Comparison of ENCODE assay signal across 17 cellular contexts in the genomic region with DNA sequence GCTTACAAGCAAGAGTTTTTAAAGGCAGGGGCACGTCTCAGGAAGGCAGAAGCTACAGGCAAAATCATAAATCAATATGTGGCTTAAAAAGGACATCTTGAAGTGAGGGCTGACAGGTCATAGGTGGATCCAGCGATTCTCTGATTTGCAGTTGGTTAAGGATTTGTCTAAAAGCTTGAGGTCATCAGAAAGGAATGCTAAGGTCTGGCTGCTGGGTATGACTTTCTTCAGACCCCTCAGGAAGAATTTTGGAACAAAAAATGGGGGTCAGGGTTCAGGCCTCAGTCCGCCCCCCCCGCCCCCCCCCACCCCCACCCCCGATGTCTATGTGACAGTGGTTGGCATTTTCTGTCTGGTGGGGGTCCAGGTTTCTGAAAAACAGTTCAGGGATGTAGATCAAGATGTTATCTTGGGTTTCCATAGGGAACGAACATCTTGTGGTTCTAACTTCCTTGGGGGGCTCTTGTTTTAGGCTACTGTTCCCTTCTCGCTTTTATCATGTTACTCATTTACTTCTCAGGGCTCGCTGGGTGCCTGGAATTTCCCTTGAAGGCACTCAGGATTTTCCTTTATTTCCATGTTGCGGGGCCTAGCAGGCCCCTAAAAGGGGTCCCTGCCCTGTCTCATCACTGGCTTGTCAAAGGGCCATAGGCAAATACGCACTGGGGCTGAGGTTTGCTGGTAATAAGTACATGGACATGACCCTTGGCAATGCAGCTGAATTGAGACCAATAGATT.
"Had no signal": no experiment of that assay in that cellular context is flagged by ENCODE, and none has a peak within 500 bp of the region (broad histone marks: within the 10 kb centered on the region; RNA-seq: fewer than 3 reads in every experiment).

No MANE protein-coding gene starts in this region.

- DNase-seq: activated CD4-positive, alpha-beta T cell treated with anti-CD3 and anti-CD28 coated beads, Interleukin-2, amount 10 ng/mL, durations not matched to agents 24 days and 14 days; activated CD8-positive, alpha-beta T cell treated with anti-CD3 and anti-CD28 coated beads for 36 hours; activated naive CD4-positive, alpha-beta T cell treated with anti-CD3 and anti-CD28 coated beads, Interleukin-2, amount 10 ng/mL, durations not matched to agents 7 days and 5 days; activated naive CD8-positive, alpha-beta T cell treated with anti-CD3 and anti-CD28 coated beads, Interleukin-2, amount 50 U/mL, for 24 hours; activated T-cell treated with anti-CD3 and anti-CD28 coated beads, Interleukin-2, amount 50 U/mL, for 1 hour; cortex of kidney; gastrocnemius medialis; heart left ventricle; left ventricle myocardium superior; occipital lobe; stimulated activated CD4-positive, alpha-beta T cell treated with anti-CD3 and anti-CD28 coated beads, Interleukin-2, amount 100 ng/mL, for 48 hours; stimulated activated naive CD8-positive, alpha-beta T cell treated with anti-CD3 and anti-CD28 coated beads, Interleukin-15, amount 100 ng/mL, for 72 hours; trophoblast cell had no signal

- ATAC-seq: activated CD8-positive, alpha-beta T cell treated with anti-CD3 and anti-CD28 coated beads for 36 hours; activated naive CD8-positive, alpha-beta T cell treated with anti-CD3 and anti-CD28 coated beads, Interleukin-2, amount 50 U/mL, for 24 hours; activated T-helper 17 cell treated with anti-CD3 and anti-CD28 coated beads, Interleukin-2, amount 50 U/mL, for 72 hours; esophagus mucosa; gastrocnemius medialis; heart left ventricle; left ventricle myocardium superior; natural killer cell treated with Interleukin-12 subunit alpha and Interleukin-12 subunit beta and Interleukin-15 and Interleukin-18, amount 100 ng/mL, for 72 hours; stimulated activated naive CD8-positive, alpha-beta T cell treated with anti-CD3 and anti-CD28 coated beads, Interleukin-15, amount 100 ng/mL, for 72 hours had no signal

- H3K27ac ChIP-seq: breast epithelium, gastrocnemius medialis, heart left ventricle had no signal

- H3K4me3 ChIP-seq: breast epithelium, gastrocnemius medialis, heart left ventricle had no signal

- H3K4me1 ChIP-seq: breast epithelium had no signal

- H3K27me3 ChIP-seq: gastrocnemius medialis had no signal

- H3K36me3 ChIP-seq: breast epithelium, gastrocnemius medialis, heart left ventricle had no signal

- H3K9me3 ChIP-seq: breast epithelium, gastrocnemius medialis, heart left ventricle had no signal
